12 cellular contexts compared by ENCODE assay signal in the genomic region with DNA sequence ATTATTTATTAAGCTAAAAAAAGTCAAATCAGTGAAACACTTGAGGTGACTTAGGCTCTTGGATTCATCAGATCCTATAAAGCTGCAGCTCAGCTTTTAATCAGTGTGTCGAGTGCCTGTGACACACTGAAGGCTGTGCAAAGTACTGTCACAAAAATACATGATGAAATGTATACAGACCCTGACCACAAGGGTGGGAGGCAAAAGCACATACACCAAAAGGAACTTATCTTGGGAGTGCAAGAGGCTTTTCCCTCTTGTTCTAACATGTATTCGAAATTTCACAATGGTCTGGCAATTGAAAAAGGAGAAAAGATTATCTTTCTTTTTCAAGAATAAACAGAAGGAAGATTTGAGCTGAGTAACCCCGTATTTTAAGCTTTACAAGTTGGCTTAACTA. TPM values are rescaled to one million over a fixed set of nuclear protein-coding genes. Genes with fewer than 3 reads are reported as not detected.
DNase-seq lines count a peak whose midpoint lies in the region; ATAC-seq and TF ChIP-seq lines count a peak whose summit lies in the region.
"Had no signal": no experiment of that assay in that cellular context is flagged by ENCODE, and none has a peak within 500 bp of the region (broad histone marks: within the 10 kb centered on the region; RNA-seq: fewer than 3 reads in every experiment).

No MANE protein-coding gene starts in this region.

- no peaks in the 10 kb centered on the region for H3F3A ChIP-seq in PC-3 (ENCODE audit: low read length, unreplicated experiment)

- H3K27me3 ChIP-seq in PC-3 (ENCODE audit: low read length) (no peaks in the 10 kb centered on the region), brain microvascular endothelial cell (replicated peaks) (no peaks in the 10 kb centered on the region)
- H3K27me3 ChIP-seq: neutrophil had no signal

- H3K4me1 ChIP-seq in PC-3 (ENCODE audit: insufficient read depth, low read length), result peaks cover 12% of the 10 kb centered on the region

- peaks cover 97% of the 10 kb centered on the region for H3K79me2 ChIP-seq in PC-3 (ENCODE audit: low read length)

- H3K4me3 ChIP-seq in PC-3 (ENCODE audit: low read length), result no peak overlapping the region
- no peak overlapping the region for H3K4me3 ChIP-seq in brain microvascular endothelial cell (ENCODE audit: low read depth, low read length)

- ATAC-seq in PC-3, result 0 out of 2 replicates have a peak, but pooled peaks have one; percentile 29
- ATAC-seq: stimulated activated effector memory CD8-positive, alpha-beta T cell treated with anti-CD3 and anti-CD28 coated beads, Interleukin-12 subunit alpha, Interleukin-12 subunit beta, amount 100 ng/mL, for 72 hours had no signal

- intact Hi-C loops in PC-3 (cut with micrococcal nuclease), result no loop called here

- in situ Hi-C loops in brain microvascular endothelial cell (cut with HindIII; ENCODE audit: low pct_ligation_motif_present, low sequenced_read_pairs), result no loop called here

- H3K9me2 ChIP-seq in PC-3 (replicated peaks; ENCODE audit: low read length), result no peaks in the 10 kb centered on the region

- no peaks in the 10 kb centered on the region for H3K9me3 Mint-ChIP-seq in nephron
- H3K9me3 Mint-ChIP-seq: stimulated activated effector memory CD8-positive, alpha-beta T cell treated with anti-CD3 and anti-CD28 coated beads, Interleukin-12 subunit alpha, Interleukin-12 subunit beta, amount 100 ng/mL, for 72 hours had no signal

- no peak overlapping the region for H2AFZ ChIP-seq in PC-3 (ENCODE audit: low read length)

- H3K9ac ChIP-seq in PC-3 (ENCODE audit: low read length), result no peak overlapping the region

- H3K36me3 Mint-ChIP-seq in nephron (ENCODE audit: low read depth), result peaks cover 20% of the 10 kb centered on the region

- H3K27ac ChIP-seq in PC-3 (ENCODE audit: low read length), result no peak overlapping the region
- H3K27ac ChIP-seq in brain microvascular endothelial cell, result peak overlapping the region; percentile 22
- H3K27ac ChIP-seq: neutrophil had no signal

- H3K27ac Mint-ChIP-seq in nephron, result peak overlapping the region; percentile 45 to 84 (median 57)
- H3K27ac Mint-ChIP-seq: stimulated activated effector memory CD8-positive, alpha-beta T cell treated with anti-CD3 and anti-CD28 coated beads, Interleukin-12 subunit alpha, Interleukin-12 subunit beta, amount 100 ng/mL, for 72 hours had no signal

- TF ChIP-seq CTCF in PC-3 (conservative IDR thresholded peaks at IDR 0.05; ENCODE audit: low read depth, low read length), result no peak
- no peak for TF ChIP-seq CTCF in brain microvascular endothelial cell (IDR thresholded peaks at IDR 0.05; ENCODE audit: low read depth, low read length, missing control alignments)
- TF ChIP-seq CTCF in nephron (IDR thresholded peaks at IDR 0.05; ENCODE audit: unreplicated experiment in 3 of 3), result no peak

- H3K27me3 Mint-ChIP-seq in nephron (ENCODE audit: low read depth), result no peaks in the 10 kb centered on the region

- POLR2A ChIA-PET in PC-3 (lab: Charles Lee; ENCODE audit: unreplicated experiment), result interaction anchor here (0.7 kb wide), 2 partner anchors 37 to 154 kb away, joined by 3 read pairs; no protein-coding TSS in a partner anchor

- H3K9me3 ChIP-seq in PC-3 (ENCODE audit: low read length), result no peaks in the 10 kb centered on the region
- H3K9me3 ChIP-seq: neutrophil had no signal

- DNase-seq in GF-D8 (lab: John Stamatoyannopoulos, UW) (peak; percentile 64), PC-3 (no peak), brain microvascular endothelial cell (peak; percentile 14), HK-2 (ENCODE audit: unreplicated experiment) (no peak), cerebellum (ENCODE audit: low spot score) (no peak), DMS53 treated with DMSO at 0.1 percent for 48 hours (lab: John Stamatoyannopoulos, UW; ENCODE audit: unreplicated experiment) (no peak), hippocampal formation (lab: John Stamatoyannopoulos, UW) (no peak)
- DNase-seq: NCI-H187 treated with DMSO at 0.1 percent for 48 hours, T1000 had no signal

- CTCF ChIA-PET in PC-3 (lab: Charles Lee), result no interaction called here

- no peak overlapping the region for H3K4me3 Mint-ChIP-seq in nephron
- H3K4me3 Mint-ChIP-seq: stimulated activated effector memory CD8-positive, alpha-beta T cell treated with anti-CD3 and anti-CD28 coated beads, Interleukin-12 subunit alpha, Interleukin-12 subunit beta, amount 100 ng/mL, for 72 hours had no signal

- H3K36me3 ChIP-seq in PC-3 (ENCODE audit: low read depth, low read length), result peaks cover 2% of the 10 kb centered on the region; the same call in 1 of the 2 replicates
- peaks cover 11% of the 10 kb centered on the region for H3K36me3 ChIP-seq in brain microvascular endothelial cell (replicated peaks)

- no peak overlapping the region for H3K4me2 ChIP-seq in PC-3 (ENCODE audit: low read length)

- H3K4me1 Mint-ChIP-seq in nephron, result peaks cover 95% of the 10 kb centered on the region

- H4K20me1 ChIP-seq in PC-3 (ENCODE audit: low read length), result peaks cover 25% of the 10 kb centered on the region

- no TSS peak for BruUV-seq in PC-3 (replicated peaks; lab: Mats Ljungman, UMichigan)

RNA-seq across cellular contexts. Expression of a gene that starts 35.9 kb away (rescaled TPM):
- total RNA-seq in PC-3 (2014; rRNA removed) (40.5 and 46.3 TPM in 2 replicates), cerebellum (78.3 TPM)

Comparison
In these comparisons a context has a peak if more than half of its experiments do, and no peak if none do; other contexts are left out.
1. DNase-seq: peak in GF-D8 (single experiment) and brain microvascular endothelial cell (single experiment); none in PC-3 (single experiment), HK-2 (single experiment), cerebellum (single experiment), DMS53 treated with DMSO at 0.1 percent for 48 hours (single experiment) and hippocampal formation (0 of 2).